ENCODE assay signal across 8 cellular contexts in the genomic region with DNA sequence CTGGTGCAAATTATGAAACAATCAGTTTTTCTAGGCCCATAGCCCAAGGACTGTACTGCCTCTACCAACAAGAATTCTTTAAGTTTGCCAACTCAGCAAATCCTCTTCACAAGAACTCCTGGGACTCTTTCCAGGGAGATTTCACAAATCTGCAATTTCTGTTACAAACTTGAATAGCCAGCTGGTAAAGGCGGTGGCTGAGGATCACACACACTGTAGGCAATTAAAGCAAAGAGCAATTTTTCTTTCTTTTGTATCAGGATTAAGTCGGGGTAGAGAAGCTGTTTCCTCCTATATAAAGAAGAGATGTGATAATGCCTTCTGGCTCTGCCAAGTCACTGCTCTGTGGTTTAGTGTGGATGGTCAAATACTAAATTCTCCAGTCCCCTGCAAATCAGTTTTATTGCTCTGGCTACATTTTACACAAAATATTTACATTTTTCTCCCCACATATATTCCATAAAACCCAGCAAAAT. TPM values are rescaled to one million over a fixed set of nuclear protein-coding genes. Genes with fewer than 3 reads are reported as not detected.
DNase-seq lines count a peak whose midpoint lies in the region; ATAC-seq, FAIRE-seq and TF ChIP-seq lines count a peak whose summit lies in the region.

No MANE protein-coding gene starts in this region.

- no peak overlapping the region for H4K8ac ChIP-seq in H1 (ENCODE audit: extremely low read depth, insufficient read depth, low read length)

- no peak overlapping the region for H4K5ac ChIP-seq in H1 (ENCODE audit: insufficient read length, low read depth, low read length)

- no peak for ATAC-seq in naive thymus-derived CD4-positive, alpha-beta T cell
- ATAC-seq in GM21360 (IDR thresholded peaks at IDR 0.05; ENCODE audit: unreplicated experiment) = no peak

- TF ChIP-seq EP300 in H1 (IDR thresholded peaks at IDR 0.05; ENCODE audit: borderline replicate concordance in 1 of 2, low read depth in 2 of 2, low read length in 2 of 2) = no peak

- no peak overlapping the region for H3K14ac ChIP-seq in H1 (ENCODE audit: insufficient read length)

- no peak for FAIRE-seq in H1 (lab: Jason Lieb, UNC)

- H3K23me2 ChIP-seq in H1 (ENCODE audit: low read depth, low read length) = peaks cover 3% of the 10 kb centered on the region

- no peaks in the 10 kb centered on the region for H3K9me3 Mint-ChIP-seq in naive thymus-derived CD4-positive, alpha-beta T cell

- peak overlapping the region; percentile 68 to 100 (median 99) for H3K4me3 Mint-ChIP-seq in naive thymus-derived CD4-positive, alpha-beta T cell

- no peaks in the 10 kb centered on the region for H3K27me3 ChIP-seq in PC-9 (ENCODE audit: insufficient read depth, low read depth)
- H3K27me3 ChIP-seq in H1 (replicated peaks in 1 of 4; ENCODE audit: control insufficient read depth in 3 of 4, extremely low read depth in 1 of 4, insufficient read depth in 3 of 4, low read length in 3 of 4) = no peaks in the 10 kb centered on the region
- no peaks in the 10 kb centered on the region for H3K27me3 ChIP-seq in naive thymus-derived CD4-positive, alpha-beta T cell (ENCODE audit: control insufficient read depth in 2 of 2, insufficient read depth in 2 of 2, low read length in 2 of 2)

- CTCF ChIA-PET in PC-9 (lab: Charles Lee) (no interaction called here), H1 (lab: Charles Lee; ENCODE audit: partially characterized antibody) (interaction anchor here (1.1 to 2.5 kb wide), 5 partner anchors 11 to 97 kb away, joined by 4 to 8 read pairs (median 4); no protein-coding TSS in a partner anchor)
- CTCF ChIA-PET in naive thymus-derived CD4-positive, alpha-beta T cell (lab: Charles Lee) = no interaction called here

- peaks cover 20% of the 10 kb centered on the region for H3K4me1 ChIP-seq in PC-9 (replicated peaks; ENCODE audit: insufficient read depth)
- H3K4me1 ChIP-seq in H1 (replicated peaks in 1 of 4; ENCODE audit: control insufficient read depth in 3 of 4, insufficient read depth in 4 of 4, low read length in 3 of 4) = peaks cover 0 to 3% (median 0%) of the 10 kb centered on the region in 4 experiments; a peak in 1 of 7 replicates
- H3K4me1 ChIP-seq in naive thymus-derived CD4-positive, alpha-beta T cell (ENCODE audit: control insufficient read depth in 2 of 2, insufficient read depth in 2 of 2, low read length in 2 of 2) = peaks cover 14 to 18% of the 10 kb centered on the region in 2 donors

- POLR2A ChIA-PET in PC-9 (lab: Charles Lee; ENCODE audit: unreplicated experiment) (no interaction called here), H1 (lab: Charles Lee; ENCODE audit: partially characterized antibody) (no interaction called here)
- POLR2A ChIA-PET in naive thymus-derived CD4-positive, alpha-beta T cell (lab: Charles Lee) = interaction anchor here (1.7 kb wide), 1 partner anchor 9 kb away, joined by 11 read pairs; no protein-coding TSS in a partner anchor

- TF ChIP-seq POLR2A in H1 (IDR thresholded peaks at IDR 0.05; ENCODE audit: control extremely low read depth in 1 of 2, low read depth in 2 of 2, low read length in 2 of 2) = no peak

- TF ChIP-seq CTCF in GM12865 (IDR thresholded peaks at IDR 0.05; ENCODE audit: insufficient read depth, low read depth, low read length, missing control alignments) (no peak), PC-9 (conservative IDR thresholded peaks at IDR 0.05) (no peak), H1 (IDR thresholded peaks at IDR 0.05; ENCODE audit: control extremely low read depth in 1 of 3, insufficient read depth in 1 of 3, low read depth in 1 of 3, low read length in 3 of 3) (no peak)

- H3K18ac ChIP-seq in H1 (ENCODE audit: extremely low read depth, low read length) = no peak overlapping the region

- H3K36me3 ChIP-seq in PC-9 (ENCODE audit: low read depth) (no peaks in the 10 kb centered on the region), H1 (ENCODE audit: control insufficient read depth in 2 of 4, insufficient read depth in 4 of 4, low read length in 3 of 4) (peaks cover 0 to 4% (median 1%) of the 10 kb centered on the region in 4 experiments; a peak in 2 of 8 replicates)
- peaks cover 0 to 3% (median 0%) of the 10 kb centered on the region in 3 experiments for H3K36me3 ChIP-seq in naive thymus-derived CD4-positive, alpha-beta T cell (ENCODE audit: control insufficient read depth in 2 of 3, insufficient read depth in 3 of 3, low read length in 3 of 3)

- no peak overlapping the region for H3K23ac ChIP-seq in H1 (ENCODE audit: insufficient read length)

- H2BK120ac ChIP-seq in H1 (replicated peaks; ENCODE audit: low read depth, low read length) = no peak overlapping the region

- no peak overlapping the region for H2BK5ac ChIP-seq in H1 (ENCODE audit: low read depth, low read length)

- BruUV-seq in PC-9 (replicated peaks; lab: Mats Ljungman, UMichigan) = no TSS peak

- H2BK20ac ChIP-seq in H1 (ENCODE audit: low read length) = no peak overlapping the region

- H3K9ac ChIP-seq in H1 (replicated peaks in 1 of 4; ENCODE audit: extremely low read depth in 1 of 4, low read depth in 3 of 4, low read length in 3 of 4) = peak overlapping the region in 2 of 4 experiments; percentile 10 to 34; a peak in 2 of 7 replicates

- H3K56ac ChIP-seq in H1 (replicated peaks; ENCODE audit: insufficient read length, low read depth, low read length) = no peak overlapping the region

- no peak overlapping the region for H2BK15ac ChIP-seq in H1 (ENCODE audit: low read length)

- no peak for TF ChIP-seq RAD21 in H1 (IDR thresholded peaks at IDR 0.05 in 1 of 2, conservative IDR thresholded peaks at IDR 0.05 in 1 of 2; ENCODE audit: low read depth in 2 of 2, low read length in 2 of 2)

- H3K36me3 Mint-ChIP-seq in naive thymus-derived CD4-positive, alpha-beta T cell = peaks cover 4 to 28% (median 17%) of the 10 kb centered on the region in 5 donors

- H3K79me2 ChIP-seq in PC-9 (ENCODE audit: low read depth) (peaks cover 30% of the 10 kb centered on the region), H1 (ENCODE audit: control insufficient read depth in 1 of 2, insufficient read depth in 2 of 2, low read length in 2 of 2) (peaks cover 0 to 28% of the 10 kb centered on the region in 2 experiments; a peak in 2 of 4 replicates)

- no peaks in the 10 kb centered on the region for H4K20me1 ChIP-seq in PC-9 (ENCODE audit: insufficient read depth)
- peaks cover 0 to 2% of the 10 kb centered on the region in 2 experiments for H4K20me1 ChIP-seq in H1 (replicated peaks in 1 of 2; ENCODE audit: control insufficient read depth in 1 of 2, insufficient read depth in 2 of 2, low read length in 2 of 2)

- DNase-seq in GM12865 (ENCODE audit: low read depth) (no peak), PC-9 (no peak), H1 (ENCODE audit: low read depth in 1 of 2, low spot score in 2 of 2) (no peak), NCI-H2107 treated with DMSO at 0.1 percent for 48 hours (lab: John Stamatoyannopoulos, UW; ENCODE audit: unreplicated experiment) (no peak), DMS53 (lab: John Stamatoyannopoulos, UW) (no peak), occipital lobe (lab: John Stamatoyannopoulos, UW) (no peak)
- DNase-seq in naive thymus-derived CD4-positive, alpha-beta T cell = no peak

- no peaks in the 10 kb centered on the region; the same call in 1 of the 2 replicates for H3K79me1 ChIP-seq in H1 (ENCODE audit: low read depth, low read length)

- peaks cover 10% of the 10 kb centered on the region; the same call in 1 of the 2 replicates for H3F3A ChIP-seq in PC-9 (ENCODE audit: insufficient read depth, low read depth)

- no peaks in the 10 kb centered on the region for H3K9me3 ChIP-seq in PC-9 (ENCODE audit: insufficient read depth, low read depth)
- H3K9me3 ChIP-seq in H1 (ENCODE audit: insufficient read depth in 2 of 2, low read depth in 1 of 2, low read length in 1 of 2) = peaks cover 0 to 2% of the 10 kb centered on the region in 2 experiments; a peak in 1 of 4 replicates
- no peaks in the 10 kb centered on the region for H3K9me3 ChIP-seq in naive thymus-derived CD4-positive, alpha-beta T cell (ENCODE audit: control insufficient read depth in 2 of 3, low read length in 3 of 3)

- H3K4me1 Mint-ChIP-seq in naive thymus-derived CD4-positive, alpha-beta T cell = peaks cover 21 to 49% (median 43%) of the 10 kb centered on the region in 7 donors

- no peaks in the 10 kb centered on the region for H3K27me3 Mint-ChIP-seq in naive thymus-derived CD4-positive, alpha-beta T cell

- H3K27ac Mint-ChIP-seq in naive thymus-derived CD4-positive, alpha-beta T cell = peak overlapping the region; percentile 1 to 99 (median 79)

- H2BK12ac ChIP-seq in H1 (ENCODE audit: low read depth, low read length) = no peak overlapping the region

- H2AK5ac ChIP-seq in H1 (ENCODE audit: low read depth, low read length) = no peak overlapping the region

- H3K27ac ChIP-seq in PC-9 = no peak overlapping the region
- no peak overlapping the region for H3K27ac ChIP-seq in H1 (ENCODE audit: low read depth, low read length)
- peak overlapping the region; percentile 9 for H3K27ac ChIP-seq in naive thymus-derived CD4-positive, alpha-beta T cell (ENCODE audit: low read depth, low read length)

- no peak overlapping the region for H4K91ac ChIP-seq in H1 (replicated peaks; ENCODE audit: insufficient read length, low read length)

- H3K4me2 ChIP-seq in PC-9 (peak overlapping the region; percentile 81), H1 (ENCODE audit: insufficient read depth in 1 of 2, low read depth in 2 of 2, low read length in 2 of 2) (peak overlapping the region; percentile 78 to 93; a peak in 3 of 4 replicates)

- H3K4ac ChIP-seq in H1 (replicated peaks; ENCODE audit: insufficient read length, low read depth, low read length) = no peak overlapping the region

- intact Hi-C loops in PC-9 (cut with micrococcal nuclease; ENCODE audit: unreplicated experiment) = loop anchor here (5.0 kb wide), 2 partner anchors 71 to 781 kb away; a partner anchor contains a TSS
- intact Hi-C loops in naive thymus-derived CD4-positive, alpha-beta T cell (cut with micrococcal nuclease) = loop anchor here (1.0 to 5.0 kb wide), 4 partner anchors 18 to 1181 kb away; a partner anchor contains a TSS

- H2AFZ ChIP-seq in PC-9 (no peak overlapping the region), H1 (ENCODE audit: low read length) (no peak overlapping the region)

- 88% methylated on average over 2 of the region's 2 CpGs; no CpG with 5 or more reads in 1 of the 2 experiments for WGBS in H1 (ENCODE audit: extremely low coverage in 1 of 2, insufficient coverage in 1 of 2, insufficient read length in 1 of 2, insufficient replicate concordance in 2 of 2, low coverage in 1 of 2, low lambda C conversion rate in 2 of 2, missing lambda C conversion rate in 1 of 2), 2 experiments

- H3K4me3 ChIP-seq in GM12865 (ENCODE audit: low read depth, low read length) (peak overlapping the region; percentile 78), PC-9 (peak overlapping the region; percentile 65; the same call in 1 of the 2 replicates), H1 (ENCODE audit: extremely low read depth in 1 of 4, insufficient read depth in 2 of 4, low read depth in 3 of 4, low read length in 4 of 4) (peak overlapping the region in 1 of 4 experiments; percentile 99; a peak in 3 of 8 replicates)
- peak overlapping the region; percentile 96 for H3K4me3 ChIP-seq in naive thymus-derived CD4-positive, alpha-beta T cell (ENCODE audit: low read length)

- no peaks in the 10 kb centered on the region for H3K9me2 ChIP-seq in PC-9 (ENCODE audit: insufficient read depth)

RNA-seq across cellular contexts. Expression of a gene that starts 1.7 kb away (rescaled TPM):
- 31.8 and 42.5 TPM in 2 replicates for total RNA-seq in PC-9 (2021)
- total RNA-seq in H1 (2021; fragmentation: NEBNext Ultra II Directional; extraction: Animal tissue kit (Norgen Biotek cat#: 25700)) = 57.6 and 62.7 TPM in 2 replicates
- 24.3 and 63.8 TPM in 2 replicates for polyA plus RNA-seq in H1 (2011; rRNA removed)
- polyA plus RNA-seq in H1 (2011; cell fraction: cytosol; rRNA removed) = 62.1 TPM
- 18.2 TPM for polyA plus RNA-seq in H1 (2011; cell fraction: nucleus; rRNA removed)
- 48.3 to 50.8 TPM (median 50.4 TPM) in 4 replicates for polyA plus RNA-seq in H1 (2012, experiment 1 of 2)
- polyA plus RNA-seq in H1 (2012, experiment 2 of 2) = 17.2 TPM
- 46.4 TPM for polyA plus RNA-seq in H1 (2013, experiment 1 of 2)
- polyA plus RNA-seq in H1 (2013, experiment 2 of 2) = 46.5 TPM
- 33.6 and 43.6 TPM in 2 replicates for polyA minus RNA-seq in H1 (2011; rRNA and poly(A)+ RNA removed)
- 32.1 TPM for polyA minus RNA-seq in H1 (2011; cell fraction: cytosol; rRNA and poly(A)+ RNA removed)
- polyA minus RNA-seq in H1 (2011; cell fraction: nucleus; rRNA and poly(A)+ RNA removed) = 23.3 TPM
- total RNA-seq in naive thymus-derived CD4-positive, alpha-beta T cell = 10 to 100 TPM; 25.0 to 46.0 (median 40.5) TPM
- polyA plus RNA-seq in naive thymus-derived CD4-positive, alpha-beta T cell = 10 to 100 TPM; 74.1 to 88.4 TPM
- 63.2 TPM for total RNA-seq in occipital lobe
